8 cellular contexts compared by ENCODE assay signal in the genomic region with DNA sequence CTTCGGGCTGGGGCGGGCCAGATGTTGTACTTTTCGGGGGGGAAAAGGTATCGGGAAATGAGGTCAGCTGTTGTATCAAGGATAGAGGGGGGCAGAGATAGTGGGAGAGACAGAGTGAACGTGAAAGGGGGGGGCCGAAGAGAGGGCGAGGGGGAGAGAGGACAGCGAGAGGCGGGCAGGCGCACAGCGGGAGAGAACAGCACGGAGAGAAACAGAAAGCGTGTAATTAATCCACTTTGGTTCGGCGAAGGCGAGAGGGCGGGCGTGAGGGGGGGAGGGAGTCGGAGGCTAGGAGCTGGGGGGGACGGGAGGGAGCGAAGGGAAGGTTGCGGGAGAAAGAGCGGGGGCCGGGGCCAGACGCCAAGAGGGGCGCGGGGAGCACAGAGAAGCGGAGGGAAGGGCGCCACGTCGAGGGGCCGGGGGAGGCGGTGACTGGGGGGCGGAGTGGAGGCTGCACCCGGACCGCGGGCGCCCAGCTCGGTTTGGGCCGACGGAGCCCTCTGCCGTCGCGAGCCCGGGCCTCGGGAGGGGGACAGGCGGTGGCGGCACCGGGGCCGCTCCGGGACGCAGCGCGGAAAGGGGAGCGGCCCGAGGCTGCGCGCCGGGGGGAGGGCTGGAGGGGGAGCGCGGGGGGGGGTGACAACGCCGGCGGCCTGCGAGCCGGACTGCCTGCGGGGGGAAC. TPM values are rescaled to one million over a fixed set of nuclear protein-coding genes. Genes with fewer than 3 reads are reported as not detected.
DNase-seq lines count a peak whose midpoint lies in the region; ATAC-seq, FAIRE-seq and TF ChIP-seq lines count a peak whose summit lies in the region.

No MANE protein-coding gene starts in this region.

- H3K9ac ChIP-seq in IMR-90 (ENCODE audit: low read depth, low read length) = peak overlapping the region; percentile 49

- H3K18ac ChIP-seq in IMR-90 (ENCODE audit: low read depth, low read length) = no peak overlapping the region; the same call in 1 of the 2 replicates

- H3K27me3 Mint-ChIP-seq in activated CD8-positive, alpha-beta memory T cell treated with anti-CD3 and anti-CD28 coated beads, Interleukin-2, amount 10 ng/mL, durations not matched to agents 7 days and 5 days = peaks cover 69% of the 10 kb centered on the region

- H2AFZ ChIP-seq in IMR-90 (replicated peaks; ENCODE audit: low read length, poor library complexity) = peak overlapping the region; percentile 70

- no peaks in the 10 kb centered on the region for H3K9me1 ChIP-seq in IMR-90 (ENCODE audit: insufficient read depth, low read length)

- peaks cover 12% of the 10 kb centered on the region for H3K4me1 Mint-ChIP-seq in activated CD8-positive, alpha-beta memory T cell treated with anti-CD3 and anti-CD28 coated beads, Interleukin-2, amount 10 ng/mL, durations not matched to agents 7 days and 5 days

- H4K20me1 ChIP-seq in IMR-90 (ENCODE audit: insufficient read depth, low read length) = peaks cover 31% of the 10 kb centered on the region

- no peak overlapping the region for H3K27ac ChIP-seq in IMR-90 (ENCODE audit: insufficient read depth, low read length)
- H3K27ac ChIP-seq in small intestine (ENCODE audit: low read depth in 1 of 2, low read length in 1 of 2) = no peak overlapping the region

- 0 out of 2 replicates have a peak overlapping the region, but pooled peaks have one; percentile 28 for H2AK5ac ChIP-seq in IMR-90 (ENCODE audit: low read depth, low read length)

- no peak overlapping the region for H2BK20ac ChIP-seq in IMR-90 (ENCODE audit: low read depth, low read length)

- dilution Hi-C loops in IMR-90 (cut with HindIII; ENCODE audit: low sequenced_read_pairs, unreplicated experiment) = no loop called here

- no peak overlapping the region; the same call in 1 of the 2 replicates for H4K91ac ChIP-seq in IMR-90 (ENCODE audit: insufficient read depth, low read depth, low read length)

- peak overlapping the region; percentile 50; the same call in 1 of the 2 replicates for H3K4ac ChIP-seq in IMR-90 (ENCODE audit: low read depth, low read length)

- H4K5ac ChIP-seq in IMR-90 (ENCODE audit: low read depth, low read length) = no peak overlapping the region

- H3K14ac ChIP-seq in IMR-90 (replicated peaks; ENCODE audit: low read depth, low read length) = peak overlapping the region; percentile 32; the same call in 1 of the 2 replicates

- peaks cover 0 to 4% of the 10 kb centered on the region in 2 experiments; a peak in 1 of 4 replicates for H3K79me1 ChIP-seq in IMR-90 (ENCODE audit: low read depth in 1 of 2, low read length in 2 of 2)

- CTCF ChIA-PET in IMR-90 (lab: Yijun Ruan, JAX) = interaction anchor here (0.6 kb wide), 1 partner anchor 9 kb away, joined by 5 read pairs; no protein-coding TSS in a partner anchor
- CTCF ChIA-PET in activated CD8-positive, alpha-beta memory T cell treated with anti-CD3 and anti-CD28 coated beads, Interleukin-2, amount 10 ng/mL, durations not matched to agents 7 days and 5 days (lab: Charles Lee) = no interaction called here

- H3K4me1 ChIP-seq in IMR-90 (ENCODE audit: control insufficient read depth, insufficient read depth, low read length) (peaks cover 2% of the 10 kb centered on the region), small intestine (ENCODE audit: control insufficient read depth in 2 of 2, insufficient read depth in 1 of 2, low read depth in 1 of 2, low read length in 1 of 2) (no peaks in the 10 kb centered on the region)

- TF ChIP-seq CTCF in IMR-90 (conservative IDR thresholded peaks at IDR 0.05; ENCODE audit: low read depth, low read length) = no peak
- TF ChIP-seq CTCF in WI38 (IDR thresholded peaks at IDR 0.05; ENCODE audit: low read depth, low read length) = no peak

- in situ Hi-C loops in IMR-90 (cut with MboI; ENCODE audit: low sequenced_read_pairs) = no loop called here

- peak overlapping the region in 1 of 2 experiments; percentile 51; a peak in 1 of 4 replicates for H4K8ac ChIP-seq in IMR-90 (ENCODE audit: low read depth in 2 of 2, low read length in 2 of 2)

- TF ChIP-seq POLR2A in IMR-90 (IDR thresholded peaks at IDR 0.05; ENCODE audit: low read depth, low read length) = no peak

- POLR2A ChIA-PET in IMR-90 (lab: Charles Lee; ENCODE audit: unreplicated experiment) = interaction anchor here (0.6 kb wide), 1 partner anchor 101 kb away, joined by 15 read pairs; no protein-coding TSS in a partner anchor

- H3K27me3 ChIP-seq in IMR-90 (ENCODE audit: control insufficient read depth, insufficient read depth, low read length) (peaks cover 74% of the 10 kb centered on the region), small intestine (ENCODE audit: control insufficient read depth in 2 of 2, insufficient read depth in 2 of 2, low read length in 2 of 2) (peaks cover 38 to 39% of the 10 kb centered on the region in 2 donors)

- intact Hi-C loops in IMR-90 (cut with micrococcal nuclease) (loop anchor here (5.0 kb wide), 1 partner anchor 41 kb away; no protein-coding TSS in a partner anchor), left ventricle myocardium superior (cut with micrococcal nuclease) (no loop called here)

- 6% methylated on average over 7 of the region's 67 CpGs; no CpG with 5 or more reads in 1 of the 2 experiments for WGBS in IMR-90 (ENCODE audit: extremely low coverage in 2 of 2, insufficient read length in 1 of 2), 2 experiments
- 2 to 4% (median 3%) methylated on average over 19 to 67 of the region's 67 CpGs for WGBS in small intestine, 3 donors

- H3K56ac ChIP-seq in IMR-90 (ENCODE audit: extremely low read depth, insufficient read depth, low read length) = no peak overlapping the region

- no TSS peak for BruUV-seq in IMR-90 (replicated peaks; lab: Mats Ljungman, UMichigan)

- no peak overlapping the region for H2BK15ac ChIP-seq in IMR-90 (ENCODE audit: low read depth, low read length)

- H3K27ac Mint-ChIP-seq in activated CD8-positive, alpha-beta memory T cell treated with anti-CD3 and anti-CD28 coated beads, Interleukin-2, amount 10 ng/mL, durations not matched to agents 7 days and 5 days = no peak overlapping the region

- no peak overlapping the region for H2AK9ac ChIP-seq in IMR-90 (replicated peaks; ENCODE audit: low read depth, low read length, poor library complexity)

- peak overlapping the region; percentile 44 for H3K4me3 ChIP-seq in IMR-90 (ENCODE audit: insufficient read depth, low read depth, low read length)
- H3K4me3 ChIP-seq in WI38 (ENCODE audit: low read depth, low read length) = peak overlapping the region; percentile 58
- H3K4me3 ChIP-seq in small intestine (ENCODE audit: low read depth in 1 of 2, low read length in 2 of 2) = peak overlapping the region; percentile 11 to 27

- H2BK120ac ChIP-seq in IMR-90 (ENCODE audit: low read depth, low read length) = 0 out of 2 replicates have a peak overlapping the region, but pooled peaks have one; percentile 54

- FAIRE-seq in small intestine (lab: Jason Lieb, UNC) = no peak

- H3K9me3 Mint-ChIP-seq in activated CD8-positive, alpha-beta memory T cell treated with anti-CD3 and anti-CD28 coated beads, Interleukin-2, amount 10 ng/mL, durations not matched to agents 7 days and 5 days (ENCODE audit: low read depth) = no peaks in the 10 kb centered on the region

- H3K23ac ChIP-seq in IMR-90 (ENCODE audit: low read depth, low read length) = no peak overlapping the region

- no peak for DNase-seq in IMR-90
- peak; percentile 32 for DNase-seq in left ventricle myocardium superior
- DNase-seq in small intestine = no peak
- no peak for DNase-seq in activated CD8-positive, alpha-beta memory T cell treated with anti-CD3 and anti-CD28 coated beads, Interleukin-2, amount 10 ng/mL, durations not matched to agents 7 days and 5 days
- no peak for DNase-seq in KG1 (lab: John Stamatoyannopoulos, UW)

- TF ChIP-seq RAD21 in IMR-90 (IDR thresholded peaks at IDR 0.05; ENCODE audit: low read length) = no peak

- ATAC-seq in IMR-90 (ENCODE audit: low read depth) = peak; percentile 7; the same call in 1 of the 2 replicates
- no peak for ATAC-seq in left ventricle myocardium superior
- ATAC-seq in HG02970 (IDR thresholded peaks at IDR 0.05; ENCODE audit: low FRiP score, unreplicated experiment) = no peak
- no peak for ATAC-seq in activated CD8-positive, alpha-beta memory T cell treated with anti-CD3 and anti-CD28 coated beads, Interleukin-2, amount 10 ng/mL, durations not matched to agents 7 days and 5 days
- ATAC-seq in GM18502 (IDR thresholded peaks at IDR 0.05; ENCODE audit: poor library complexity, unreplicated experiment) = no peak

- no peaks in the 10 kb centered on the region for H3K36me3 Mint-ChIP-seq in activated CD8-positive, alpha-beta memory T cell treated with anti-CD3 and anti-CD28 coated beads, Interleukin-2, amount 10 ng/mL, durations not matched to agents 7 days and 5 days

- peak overlapping the region; percentile 60 for H3K4me2 ChIP-seq in IMR-90 (ENCODE audit: low read depth, low read length)

- no peak overlapping the region for H2BK5ac ChIP-seq in IMR-90 (ENCODE audit: low read depth, low read length, poor library complexity, severe bottlenecking)

- H3K36me3 ChIP-seq in IMR-90 (ENCODE audit: control insufficient read depth, insufficient read depth, low read length) (no peaks in the 10 kb centered on the region), small intestine (ENCODE audit: control insufficient read depth in 2 of 2, insufficient read depth in 2 of 2, low read length in 2 of 2) (no peaks in the 10 kb centered on the region)

- H3K9me3 ChIP-seq in IMR-90 (ENCODE audit: control insufficient read depth, insufficient read depth, low read length) (no peaks in the 10 kb centered on the region), small intestine (ENCODE audit: control insufficient read depth, low read depth) (no peaks in the 10 kb centered on the region)

- no peak overlapping the region for H3K4me3 Mint-ChIP-seq in activated CD8-positive, alpha-beta memory T cell treated with anti-CD3 and anti-CD28 coated beads, Interleukin-2, amount 10 ng/mL, durations not matched to agents 7 days and 5 days

RNA-seq across cellular contexts. Expression of gene IGF2, which starts 0.6 kb away (rescaled TPM):
- total RNA-seq in IMR-90 (2012; rRNA removed) (2.3 and 5.0 TPM in 2 replicates), left ventricle myocardium superior (88.2 TPM)
- polyA plus RNA-seq in IMR-90 (2012; rRNA removed) (17.5 and 21.8 TPM in 2 replicates), small intestine (10 to 100 TPM in 1 of 3 donors, under 1 TPM in 2; 0.45 to 20.4 (median 0.81) TPM)
- 20.6 and 23.2 TPM in 2 replicates for polyA plus RNA-seq in IMR-90 (2012; cell fraction: cytosol; rRNA removed)
- polyA plus RNA-seq in IMR-90 (2012; cell fraction: nucleus; rRNA removed; ENCODE audit: low replicate concordance) = 4.8 and 6.4 TPM in 2 replicates
- total RNA-seq in activated CD8-positive, alpha-beta memory T cell treated with anti-CD3 and anti-CD28 coated beads, Interleukin-2, amount 10 ng/mL, durations not matched to agents 7 days and 5 days = under 1 TPM in 1 of 2 experiments, not detected in 1; 0.91 TPM

RNA-seq across cellular contexts. Expression of gene INS, which starts 22.4 kb away (rescaled TPM):
- not detected in 2 replicates for total RNA-seq in IMR-90 (2012; rRNA removed)
- polyA plus RNA-seq in IMR-90 (2012; rRNA removed) = not detected in 2 replicates
- not detected in 2 replicates for polyA plus RNA-seq in IMR-90 (2012; cell fraction: cytosol; rRNA removed)
- not detected in 2 replicates for polyA plus RNA-seq in IMR-90 (2012; cell fraction: nucleus; rRNA removed; ENCODE audit: low replicate concordance)
- not detected for total RNA-seq in left ventricle myocardium superior
- 100 to 1,000 TPM in 1 of 3 donors, 10 to 100 TPM in 1, under 1 TPM in 1; 0.58 to 124 (median 60.8) TPM for polyA plus RNA-seq in small intestine
- total RNA-seq in activated CD8-positive, alpha-beta memory T cell treated with anti-CD3 and anti-CD28 coated beads, Interleukin-2, amount 10 ng/mL, durations not matched to agents 7 days and 5 days = not detected

RNA-seq across cellular contexts. Expression of gene TH, which starts 33.0 kb away (rescaled TPM):
- total RNA-seq in IMR-90 (2012; rRNA removed) (not detected in 2 replicates), left ventricle myocardium superior (not detected)
- polyA plus RNA-seq in IMR-90 (2012; rRNA removed) (0.06 and 0.10 TPM in 2 replicates), small intestine (1 to 10 TPM in 1 of 3 donors, not detected in 2; 1.7 TPM)
- polyA plus RNA-seq in IMR-90 (2012; cell fraction: cytosol; rRNA removed) = 0.03 TPM in 1 of 2 replicates, not detected in the other
- polyA plus RNA-seq in IMR-90 (2012; cell fraction: nucleus; rRNA removed; ENCODE audit: low replicate concordance) = 0.08 TPM in 1 of 2 replicates, not detected in the other
- total RNA-seq in activated CD8-positive, alpha-beta memory T cell treated with anti-CD3 and anti-CD28 coated beads, Interleukin-2, amount 10 ng/mL, durations not matched to agents 7 days and 5 days = not detected

Comparison
In these comparisons a context has a peak if more than half of its experiments do, and no peak if none do; other contexts are left out.
1. RNA of gene IGF2, which starts 0.6 kb away (total RNA-seq): 88.2 TPM in left ventricle myocardium superior (single experiment); 2.3 to 5.0 TPM in IMR-90 and 0.91 TPM in activated CD8-positive, alpha-beta memory T cell treated with anti-CD3 and anti-CD28 coated beads, Interleukin-2, amount 10 ng/mL, durations not matched to agents 7 days and 5 days; every median in the first group is over 10 times any median in the second.
2. Peak in every context shown above with its lines, with median percentiles within 50 percentile points of each other: H3K4me3 ChIP-seq.